In genomic region chr9:127405344-127406125, GRCh38 we compare ENCODE assay signal across 21 cellular contexts. TPM values are rescaled to one million over a fixed set of nuclear protein-coding genes. Genes with fewer than 3 reads are reported as not detected.
A peak's percentile ranks its signal among the peaks of the same experiment; 100 is the strongest.
DNase-seq lines count a peak whose midpoint lies in the region; ATAC-seq and TF ChIP-seq lines count a peak whose summit lies in the region.
"Had no signal": no experiment of that assay in that cellular context is flagged by ENCODE, and none has a peak within 500 bp of the region (broad histone marks: within the 10 kb centered on the region; RNA-seq: fewer than 3 reads in every experiment).

No MANE protein-coding gene starts in this region.

- H3K27me3 Mint-ChIP-seq in Caco-2 (ENCODE audit: insufficient read depth, unreplicated experiment) (no peaks in the 10 kb centered on the region), glutamatergic neuron (ENCODE audit: unreplicated experiment) (peaks cover 6% of the 10 kb centered on the region)
- H3K27me3 Mint-ChIP-seq: IgD-negative memory B cell had no signal

- intact Hi-C loops in Caco-2 (cut with micrococcal nuclease; ENCODE audit: unreplicated experiment): loop anchor here (2.0 kb wide), 1 partner anchor 45 kb away; no protein-coding TSS in a partner anchor
- intact Hi-C loops in uterus (cut with DNase I; ENCODE audit: low total_unique reads): no loop called here
- intact Hi-C loops in left colon (cut with DNase I, micrococcal nuclease): no loop called here

- peak overlapping the region; percentile 98 for H3K27ac ChIP-seq in VCaP
- H3K27ac ChIP-seq in uterus: no peak overlapping the region
- H3K27ac ChIP-seq in hepatocyte: no peak overlapping the region
- H3K27ac ChIP-seq: Peyer's patch, SJCRH30 had no signal

- H3K79me2 ChIP-seq in hepatocyte: peaks cover 11% of the 10 kb centered on the region

- H3K9me3 ChIP-seq in Caco-2: no peaks in the 10 kb centered on the region
- no peaks in the 10 kb centered on the region for H3K9me3 ChIP-seq in uterus
- H3K9me3 ChIP-seq in hepatocyte (ENCODE audit: low read depth): no peaks in the 10 kb centered on the region
- H3K9me3 ChIP-seq: Peyer's patch, SJCRH30 had no signal

- no peaks in the 10 kb centered on the region for H3K27me3 ChIP-seq in Caco-2 (replicated peaks; ENCODE audit: control insufficient read depth, insufficient read depth, low read length)
- no peaks in the 10 kb centered on the region for H3K27me3 ChIP-seq in uterus
- H3K27me3 ChIP-seq in hepatocyte: no peaks in the 10 kb centered on the region
- H3K27me3 ChIP-seq: Peyer's patch, SJCRH30 had no signal

- H3K27ac Mint-ChIP-seq in Caco-2 (ENCODE audit: unreplicated experiment) (peak overlapping the region; percentile 61), glutamatergic neuron (ENCODE audit: unreplicated experiment) (peak overlapping the region; percentile 93)

- H3K9me3 Mint-ChIP-seq in Caco-2 (ENCODE audit: unreplicated experiment): no peaks in the 10 kb centered on the region
- H3K9me3 Mint-ChIP-seq in glutamatergic neuron (ENCODE audit: unreplicated experiment): peaks cover 3% of the 10 kb centered on the region
- H3K9me3 Mint-ChIP-seq: CD4-positive, alpha-beta memory T cell; IgD-negative memory B cell had no signal

- H3K36me3 ChIP-seq in Caco-2 (ENCODE audit: control insufficient read depth, insufficient read depth, low read length) (peaks cover 2% of the 10 kb centered on the region), uterus (no peaks in the 10 kb centered on the region), hepatocyte (replicated peaks; ENCODE audit: insufficient read depth, low read depth) (no peaks in the 10 kb centered on the region)
- H3K36me3 ChIP-seq: SJCRH30 had no signal

- TF ChIP-seq CTCF in Caco-2 (IDR thresholded peaks at IDR 0.05; ENCODE audit: insufficient read depth in 1 of 2, low read depth in 1 of 2, low read length in 1 of 2, severe bottlenecking in 1 of 2, unreplicated experiment in 1 of 2) (no peak), VCaP (conservative IDR thresholded peaks at IDR 0.05) (no peak), glutamatergic neuron (IDR thresholded peaks at IDR 0.05; ENCODE audit: partially characterized antibody, unreplicated experiment) (no peak), uterus (IDR thresholded peaks at IDR 0.05) (no peak), hepatocyte (IDR thresholded peaks at IDR 0.05; ENCODE audit: poor library complexity) (no peak)

- H3K4me1 ChIP-seq in Caco-2: no peaks in the 10 kb centered on the region
- no peaks in the 10 kb centered on the region for H3K4me1 ChIP-seq in uterus
- no peaks in the 10 kb centered on the region for H3K4me1 ChIP-seq in hepatocyte (ENCODE audit: insufficient read depth)
- H3K4me1 ChIP-seq: Peyer's patch, SJCRH30 had no signal

- H3K36me3 Mint-ChIP-seq in Caco-2 (ENCODE audit: insufficient read depth, unreplicated experiment) (peaks cover 60% of the 10 kb centered on the region), glutamatergic neuron (ENCODE audit: unreplicated experiment) (no peaks in the 10 kb centered on the region)
- H3K36me3 Mint-ChIP-seq: CD4-positive, alpha-beta memory T cell had no signal

- DNase-seq in Caco-2: peak in 1 of 2 experiments; percentile 35
- DNase-seq in DMS 273 treated with DMSO at 0.1 percent for 48 hours (lab: John Stamatoyannopoulos, UW): peak; percentile 56
- DNase-seq in glutamatergic neuron: peak; percentile 72
- DNase-seq in uterus: no peak
- DNase-seq in left colon: no peak
- DNase-seq in hepatocyte (ENCODE audit: low spot score): no peak
- DNase-seq: CD4-positive, alpha-beta memory T cell; DMS53; GDM1; GOT3; HCEC 1CT; Karpas-422; MV-4-11; NCI-H1105 treated with DMSO at 0.1 percent for 48 hours; NCI-H2227 treated with DMSO at 0.1 percent for 48 hours; NCI-H510A; NCI-H774; Peyer's patch; SJCRH30 had no signal

- CTCF ChIA-PET in Caco-2 (lab: Charles Lee): no interaction called here

- no TSS peak for BruUV-seq in Caco-2 (replicated peaks; lab: Mats Ljungman, UMichigan)

- peaks cover 10% of the 10 kb centered on the region for H4K20me1 ChIP-seq in hepatocyte (ENCODE audit: insufficient read depth, poor library complexity, severe bottlenecking)

- H3K4me3 ChIP-seq in Caco-2 (ENCODE audit: low read depth, low read length) (no peak overlapping the region), uterus (no peak overlapping the region), hepatocyte (no peak overlapping the region)
- H3K4me3 ChIP-seq: Peyer's patch, SJCRH30 had no signal

- H3K4me2 ChIP-seq in hepatocyte: no peak overlapping the region

- TF ChIP-seq POLR2A in uterus (IDR thresholded peaks at IDR 0.05): no peak

- H3K4me1 Mint-ChIP-seq in Caco-2 (ENCODE audit: low read depth, unreplicated experiment): peaks cover 9% of the 10 kb centered on the region
- peaks cover 14% of the 10 kb centered on the region for H3K4me1 Mint-ChIP-seq in glutamatergic neuron (ENCODE audit: low read depth, unreplicated experiment)
- H3K4me1 Mint-ChIP-seq: CD4-positive, alpha-beta memory T cell had no signal

- no peak for ATAC-seq in left colon

- no peaks in the 10 kb centered on the region for H3K9me2 ChIP-seq in hepatocyte (replicated peaks; ENCODE audit: insufficient read depth)

- POLR2A ChIA-PET in Caco-2 (lab: Charles Lee): no interaction called here

- WGBS in hepatocyte (ENCODE audit: low lambda C conversion rate, missing lambda C conversion rate): 97% methylated on average over 20 of the region's 20 CpGs

- H2AFZ ChIP-seq in hepatocyte: no peak overlapping the region

- H3K4me3 Mint-ChIP-seq in Caco-2 (ENCODE audit: unreplicated experiment) (no peak overlapping the region), glutamatergic neuron (ENCODE audit: unreplicated experiment) (peak overlapping the region; percentile 47)
- H3K4me3 Mint-ChIP-seq: CD4-positive, alpha-beta memory T cell; IgD-negative memory B cell had no signal

RNA-seq across cellular contexts. Expression of gene SLC2A8, which starts 8.6 kb away (rescaled TPM):
- total RNA-seq in Caco-2 (2022) (141 and 144 TPM in 2 replicates), glutamatergic neuron (ENCODE audit: unreplicated experiment) (30.6 TPM), uterus (10 to 100 TPM in 2 of 4 donors, 1 to 10 TPM in 2; 1.8 to 45.1 (median 10.5) TPM), left colon (10 to 100 TPM; 18.1 to 28.6 TPM), hepatocyte (91.7 and 99.7 TPM in 2 replicates)
- polyA plus RNA-seq in hepatocyte: 138 and 145 TPM in 2 replicates

RNA-seq across cellular contexts. Expression of gene ZNF79, which starts 18.6 kb away (rescaled TPM):
- total RNA-seq in Caco-2 (2022): 9.2 and 9.3 TPM in 2 replicates
- 10.0 TPM for total RNA-seq in glutamatergic neuron (ENCODE audit: unreplicated experiment)
- total RNA-seq in uterus: 10 to 100 TPM in 3 of 4 donors, 1 to 10 TPM in 1; 3.8 to 14.1 (median 13.4) TPM
- 1 to 10 TPM; 5.5 to 6.8 TPM for total RNA-seq in left colon
- 8.3 and 9.0 TPM in 2 replicates for total RNA-seq in hepatocyte
- 3.8 and 6.0 TPM in 2 replicates for polyA plus RNA-seq in hepatocyte

RNA-seq across cellular contexts. Expression of gene RPL12, which starts 45.7 kb away (rescaled TPM):
- total RNA-seq in Caco-2 (2022): 1,592 and 1,641 TPM in 2 replicates
- 475 TPM for total RNA-seq in glutamatergic neuron (ENCODE audit: unreplicated experiment)
- 1,000 to 10,000 TPM in 3 of 4 donors, 100 to 1,000 TPM in 1; 999 to 4,423 (median 2,373) TPM for total RNA-seq in uterus
- total RNA-seq in left colon: 100 to 1,000 TPM; 837 to 857 TPM
- 1,720 and 2,202 TPM in 2 replicates for total RNA-seq in hepatocyte
- 392 and 417 TPM in 2 replicates for polyA plus RNA-seq in hepatocyte

RNA-seq across cellular contexts. Expression of gene LRSAM1, which starts 45.8 kb away (rescaled TPM):
- total RNA-seq in Caco-2 (2022) (25.8 and 26.2 TPM in 2 replicates), glutamatergic neuron (ENCODE audit: unreplicated experiment) (38.0 TPM), uterus (10 to 100 TPM in 2 of 4 donors, 1 to 10 TPM in 2; 6.5 to 25.9 (median 11.3) TPM), left colon (10 to 100 TPM; 13.9 to 20.6 TPM), hepatocyte (6.8 and 10.7 TPM in 2 replicates)
- 19.4 and 22.1 TPM in 2 replicates for polyA plus RNA-seq in hepatocyte

Comparison
In these comparisons a context has a peak if more than half of its experiments do, and no peak if none do; other contexts are left out.
1. DNase-seq: peak in DMS 273 treated with DMSO at 0.1 percent for 48 hours (single experiment) and glutamatergic neuron (single experiment); none in uterus (0 of 2), left colon (0 of 2) and hepatocyte (single experiment).